18 cellular contexts compared by ENCODE assay signal in the genomic region with DNA sequence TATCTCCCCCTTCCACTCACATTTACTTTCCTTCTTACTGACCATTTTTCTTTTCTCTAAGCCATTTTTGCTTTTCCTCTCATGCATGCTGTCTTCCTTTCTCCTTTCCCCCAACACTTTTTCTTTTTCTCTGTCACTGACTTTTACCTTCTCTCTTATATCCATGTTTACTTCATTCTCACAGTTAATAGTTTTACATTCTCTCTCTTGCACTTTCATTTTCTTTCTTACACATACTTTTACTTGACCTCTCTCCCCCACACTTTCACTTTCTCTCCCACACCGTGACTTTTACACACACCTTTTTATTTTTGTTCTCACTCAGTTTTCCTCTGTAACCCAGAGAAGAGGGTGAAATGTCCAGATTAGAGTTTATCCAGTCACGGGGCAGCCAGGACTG.
A peak's percentile ranks its signal among the peaks of the same experiment; 100 is the strongest.
DNase-seq lines count a peak whose midpoint lies in the region; ATAC-seq, FAIRE-seq and TF ChIP-seq lines count a peak whose summit lies in the region.
"Had no signal": no experiment of that assay in that cellular context is flagged by ENCODE, and none has a peak within 500 bp of the region (broad histone marks: within the 10 kb centered on the region; RNA-seq: fewer than 3 reads in every experiment).

No MANE protein-coding gene starts in this region.

- no peaks in the 10 kb centered on the region for H3K27me3 ChIP-seq in GM12878 (replicated peaks in 1 of 2; ENCODE audit: control insufficient read depth in 2 of 2, insufficient read depth in 2 of 2, low read length in 1 of 2)
- H3K27me3 ChIP-seq: MG63 had no signal

- CTCF ChIA-PET in GM12878 (lab: Yijun Ruan, JAX) = interaction anchor here (0.6 kb wide), 1 partner anchor 11 kb away, joined by 3 read pairs; no protein-coding TSS in a partner anchor

- H3K36me3 ChIP-seq in GM12878 (ENCODE audit: control insufficient read depth in 2 of 2, insufficient read depth in 2 of 2, low read length in 1 of 2) = no peaks in the 10 kb centered on the region
- H3K36me3 ChIP-seq: MG63 had no signal

- RAD21 ChIA-PET in GM12878 (lab: Charles Lee; ENCODE audit: unreplicated experiment) = no interaction called here

- DNase-seq in T-helper 1 cell (no peak), GM12878 (ENCODE audit: low read depth, low spot score) (no peak), DMS53 treated with DMSO at 0.1 percent for 48 hours (lab: John Stamatoyannopoulos, UW; ENCODE audit: unreplicated experiment) (no peak), NCI-H187 treated with DMSO at 0.1 percent for 48 hours (lab: John Stamatoyannopoulos, UW) (no peak)
- DNase-seq: C1 segment of cervical spinal cord, MG63, NCI-H1105, NCI-H1694 treated with DMSO at 0.1 percent for 48 hours, NCI-H2171, SHP77 treated with DMSO at 0.1 percent for 48 hours had no signal

- H3K4me3 ChIP-seq in GM12878 = 0 out of 2 replicates have a peak overlapping the region, but pooled peaks have one; percentile 14
- H3K4me3 ChIP-seq: MG63 had no signal

- H3K4me1 ChIP-seq in GM12878 (ENCODE audit: control insufficient read depth, insufficient read depth, low read length) = no peaks in the 10 kb centered on the region

- no peaks in the 10 kb centered on the region for H3K27me3 Mint-ChIP-seq in T-helper 1 cell treated with Interleukin-12 subunit alpha and Interleukin-12 subunit beta and Interleukin-4 antibody, amounts not matched to agents 30 μg/mL and 1 μg/mL, for 36 hours (ENCODE audit: low read depth)

- peak overlapping the region; percentile 30 for H3K4me3 Mint-ChIP-seq in T-helper 1 cell treated with Interleukin-12 subunit alpha and Interleukin-12 subunit beta and Interleukin-4 antibody, amounts not matched to agents 30 μg/mL and 1 μg/mL, for 36 hours

- no peaks in the 10 kb centered on the region for H3K9me3 Mint-ChIP-seq in T-helper 1 cell treated with Interleukin-12 subunit alpha and Interleukin-12 subunit beta and Interleukin-4 antibody, amounts not matched to agents 30 μg/mL and 1 μg/mL, for 36 hours

- ATAC-seq in GM19043 (IDR thresholded peaks at IDR 0.05; ENCODE audit: low read depth, unreplicated experiment) (peak; percentile 68), HG02852 (IDR thresholded peaks at IDR 0.05; ENCODE audit: unreplicated experiment) (peak; percentile 67), GM12878 (peak; percentile 64), GM21526 (IDR thresholded peaks at IDR 0.05; ENCODE audit: low FRiP score, unreplicated experiment) (no peak)

- H2AFZ ChIP-seq in GM12878 (ENCODE audit: control insufficient read depth, low read depth, low read length) = peak overlapping the region; percentile 20

- 0 out of 2 replicates have a peak overlapping the region, but pooled peaks have one; percentile 9 for H3K27ac ChIP-seq in GM12878 (ENCODE audit: control insufficient read depth, insufficient read depth)
- H3K27ac ChIP-seq: 22Rv1, KMS-11 had no signal

- POLR2A ChIA-PET in GM12878 (lab: Charles Lee) = no interaction called here

- in situ Hi-C loops in GM12878 (cut with MboI) = no loop called here

- no peaks in the 10 kb centered on the region for H3K36me3 Mint-ChIP-seq in T-helper 1 cell treated with Interleukin-12 subunit alpha and Interleukin-12 subunit beta and Interleukin-4 antibody, amounts not matched to agents 30 μg/mL and 1 μg/mL, for 36 hours (ENCODE audit: low read depth)

- H3K4me1 Mint-ChIP-seq in T-helper 1 cell treated with Interleukin-12 subunit alpha and Interleukin-12 subunit beta and Interleukin-4 antibody, amounts not matched to agents 30 μg/mL and 1 μg/mL, for 36 hours (ENCODE audit: low read depth) = peaks cover 6% of the 10 kb centered on the region

- no peak for TF ChIP-seq EP300 in GM12878 (IDR thresholded peaks at IDR 0.05; ENCODE audit: borderline replicate concordance in 1 of 2, control insufficient read depth in 1 of 2, low read depth in 2 of 2, low read length in 2 of 2)

- no peaks in the 10 kb centered on the region for H3K9me3 ChIP-seq in GM12878 (replicated peaks; ENCODE audit: control insufficient read depth, insufficient read depth, low read length)
- H3K9me3 ChIP-seq: MG63 had no signal

- peak overlapping the region; percentile 15 for H3K27ac Mint-ChIP-seq in T-helper 1 cell treated with Interleukin-12 subunit alpha and Interleukin-12 subunit beta and Interleukin-4 antibody, amounts not matched to agents 30 μg/mL and 1 μg/mL, for 36 hours

- TF ChIP-seq CTCF in GM12878 (IDR thresholded peaks at IDR 0.05 in 2 of 3, conservative IDR thresholded peaks at IDR 0.05 in 1 of 3; ENCODE audit: control insufficient read depth in 2 of 3, extremely low read depth in 1 of 3, insufficient read depth in 1 of 3, low read depth in 3 of 3, low read length in 3 of 3) = no peak

- no peak for TF ChIP-seq RAD21 in GM12878 (IDR thresholded peaks at IDR 0.05; ENCODE audit: insufficient read depth, low read depth, low read length)

- no peak for FAIRE-seq in GM12878 (lab: Jason Lieb, UNC)
- FAIRE-seq: GM12891, H54 had no signal

- H3K4me2 ChIP-seq in GM12878 (ENCODE audit: control insufficient read depth, insufficient read depth) = peak overlapping the region; percentile 67
- H3K4me2 ChIP-seq: KMS-11 had no signal

- intact Hi-C loops in GM12878 (cut with micrococcal nuclease; ENCODE audit: unreplicated experiment) = no loop called here

- no TSS peak for BruUV-seq in GM12878 (replicated peaks; lab: Mats Ljungman, UMichigan)

- SMC1A ChIA-PET in GM12878 (lab: Charles Lee; ENCODE audit: uncharacterized antibody, unreplicated experiment) = no interaction called here

- H3K79me2 ChIP-seq in GM12878 (ENCODE audit: control insufficient read depth, insufficient read depth, low read length) = no peaks in the 10 kb centered on the region

- TF ChIP-seq POLR2A in GM12878 (IDR thresholded peaks at IDR 0.05; ENCODE audit: low read depth, low read length) = no peak

- WGBS in GM12878 (ENCODE audit: insufficient coverage, insufficient replicate concordance, low lambda C conversion rate, missing lambda C conversion rate) = 3% methylated on average over 2 of the region's 2 CpGs

- H3K9ac ChIP-seq in GM12878 (ENCODE audit: control insufficient read depth, insufficient read depth, low read length) = peak overlapping the region; percentile 8; the same call in 1 of the 2 replicates
- H3K9ac ChIP-seq: KMS-11 had no signal

- no peaks in the 10 kb centered on the region for H4K20me1 ChIP-seq in GM12878 (ENCODE audit: control insufficient read depth, insufficient read depth)

TF ChIP-seq in GM12878, 131 proteins besides CTCF, POLR2A, EP300 and RAD21 (continues in another document):
- TF ChIP-seq NBN (IDR thresholded peaks at IDR 0.05) = peak; percentile 65; the same call in 1 of the 2 replicates
- TF ChIP-seq FOXK2 (IDR thresholded peaks at IDR 0.05) = peak; percentile 86
- TF ChIP-seq SMAD1 (IDR thresholded peaks at IDR 0.05; ENCODE audit: low read depth, partially characterized antibody) = no peak
- TF ChIP-seq NR2F1 (conservative IDR thresholded peaks at IDR 0.05) = peak; percentile 59; the same call in 1 of the 2 replicates
- TF ChIP-seq SUZ12 (IDR thresholded peaks at IDR 0.05; ENCODE audit: unreplicated experiment) = no peak
- TF ChIP-seq MTA2 (IDR thresholded peaks at IDR 0.05; ENCODE audit: low read depth) = 0 out of 2 replicates have a peak, but pooled peaks have one; percentile 17
- TF ChIP-seq RCOR1 (conservative IDR thresholded peaks at IDR 0.05; ENCODE audit: low read depth, low read length) = no peak
- TF ChIP-seq ZNF24 (IDR thresholded peaks at IDR 0.05) = no peak
- TF ChIP-seq, protein P1, sequence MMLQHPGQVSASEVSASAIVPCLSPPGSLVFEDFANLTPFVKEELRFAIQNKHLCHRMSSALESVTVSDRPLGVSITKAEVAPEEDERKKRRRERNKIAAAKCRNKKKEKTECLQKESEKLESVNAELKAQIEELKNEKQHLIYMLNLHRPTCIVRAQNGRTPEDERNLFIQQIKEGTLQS (IDR thresholded peaks at IDR 0.05; ENCODE audit: borderline replicate concordance, extremely low read depth, low read depth, low read length) = no peak
- TF ChIP-seq HDAC6 (IDR thresholded peaks at IDR 0.05; ENCODE audit: unreplicated experiment) = no peak
- TF ChIP-seq, protein P2, sequence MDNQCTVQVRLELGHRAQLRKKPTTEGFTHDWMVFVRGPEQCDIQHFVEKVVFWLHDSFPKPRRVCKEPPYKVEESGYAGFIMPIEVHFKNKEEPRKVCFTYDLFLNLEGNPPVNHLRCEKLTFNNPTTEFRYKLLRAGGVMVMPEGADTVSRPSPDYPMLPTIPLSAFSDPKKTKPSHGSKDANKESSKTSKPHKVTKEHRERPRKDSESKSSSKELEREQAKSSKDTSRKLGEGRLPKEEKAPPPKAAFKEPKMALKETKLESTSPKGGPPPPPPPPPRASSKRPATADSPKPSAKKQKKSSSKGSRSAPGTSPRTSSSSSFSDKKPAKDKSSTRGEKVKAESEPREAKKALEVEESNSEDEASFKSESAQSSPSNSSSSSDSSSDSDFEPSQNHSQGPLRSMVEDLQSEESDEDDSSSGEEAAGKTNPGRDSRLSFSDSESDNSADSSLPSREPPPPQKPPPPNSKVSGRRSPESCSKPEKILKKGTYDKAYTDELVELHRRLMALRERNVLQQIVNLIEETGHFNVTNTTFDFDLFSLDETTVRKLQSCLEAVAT (IDR thresholded peaks at IDR 0.05) = 0 out of 2 replicates have a peak, but pooled peaks have one; percentile 35
